Comparison of ENCODE assay signal across 20 cellular contexts in genomic region chr11:12241401-12241800, GRCh38.
DNase-seq lines count a peak whose midpoint lies in the region; ATAC-seq and TF ChIP-seq lines count a peak whose summit lies in the region.
"Had no signal": no experiment of that assay in that cellular context is flagged by ENCODE, and none has a peak within 500 bp of the region (broad histone marks: within the 10 kb centered on the region; RNA-seq: fewer than 3 reads in every experiment).

No MANE protein-coding gene starts in this region.

- no peaks in the 10 kb centered on the region for H3K36me3 ChIP-seq in body of pancreas (replicated peaks in 1 of 2; ENCODE audit: insufficient read depth in 1 of 2, low read depth in 2 of 2)
- H3K36me3 ChIP-seq: uterus had no signal

- H3K9me3 ChIP-seq in body of pancreas = no peaks in the 10 kb centered on the region
- H3K9me3 ChIP-seq: adrenal gland, esophagus squamous epithelium, left ventricle myocardium inferior, mucosa of descending colon, uterus had no signal

- TF ChIP-seq POLR2A in body of pancreas (IDR thresholded peaks at IDR 0.05) = no peak

- no peaks in the 10 kb centered on the region for H3K27me3 ChIP-seq in body of pancreas
- H3K27me3 ChIP-seq: adrenal gland, esophagus squamous epithelium, uterus had no signal

- no peak overlapping the region for H3K4me3 Mint-ChIP-seq in T-helper 2 cell treated with Interferon-gamma antibody and Interleukin-4, amounts not matched to agents 5 μg/mL and 100 μg/mL, for 36 hours
- H3K4me3 Mint-ChIP-seq in stimulated activated effector memory CD8-positive, alpha-beta T cell treated with anti-CD3 and anti-CD28 coated beads, Interleukin-12 subunit alpha, Interleukin-12 subunit beta, amount 100 ng/mL, for 72 hours = no peak overlapping the region
- H3K4me3 Mint-ChIP-seq in CD14-positive monocyte = no peak overlapping the region
- H3K4me3 Mint-ChIP-seq: activated CD4-positive, alpha-beta memory T cell treated with anti-CD3 and anti-CD28 coated beads, Interleukin-2, amount 10 ng/mL, durations not matched to agents 7 days and 5 days had no signal

- TF ChIP-seq CTCF in body of pancreas (IDR thresholded peaks at IDR 0.05) (no peak), CD14-positive monocyte (IDR thresholded peaks at IDR 0.05) (no peak)

- no peak overlapping the region for H3K4me3 ChIP-seq in body of pancreas
- H3K4me3 ChIP-seq: adrenal gland, esophagus squamous epithelium, left ventricle myocardium inferior, mucosa of descending colon, uterus had no signal

- WGBS in body of pancreas, 2 donors = 29 to 50% methylated on average over 7 of the region's 7 CpGs

- no peak for DNase-seq in T-helper 2 cell treated with Interferon-gamma antibody and Interleukin-4, amounts not matched to agents 5 μg/mL and 100 μg/mL, for 36 hours (ENCODE audit: low spot score)
- no peak for DNase-seq in T-helper 2 cell
- peak; percentile 63 for DNase-seq in NCI-H2029 (lab: John Stamatoyannopoulos, UW)
- DNase-seq in body of pancreas = peak; percentile 62 to 81 (median 74)
- DNase-seq in stimulated activated effector memory CD8-positive, alpha-beta T cell treated with anti-CD3 and anti-CD28 coated beads, Interleukin-12 subunit alpha, Interleukin-12 subunit beta, amount 100 ng/mL, for 72 hours (ENCODE audit: low spot score in 2 of 2) = no peak
- DNase-seq in CD14-positive monocyte (ENCODE audit: low spot score) = no peak
- no peak for DNase-seq in Ammon's horn (ENCODE audit: low spot score)
- DNase-seq in GM03348 (ENCODE audit: low spot score) = no peak
- DNase-seq: activated CD4-positive, alpha-beta memory T cell treated with anti-CD3 and anti-CD28 coated beads, Interleukin-2, amount 10 ng/mL, durations not matched to agents 7 days and 5 days; adrenal gland; caudate nucleus; effector CD4-positive, alpha-beta T cell; esophagus squamous epithelium; HCEC 1CT; left ventricle myocardium inferior; mucosa of descending colon; stimulated activated CD4-positive, alpha-beta T cell treated with anti-CD3 and anti-CD28 coated beads, Interleukin-15, amount 100 ng/mL, for 24 hours; uterus had no signal

- peaks cover 29% of the 10 kb centered on the region for H3K36me3 Mint-ChIP-seq in T-helper 2 cell treated with Interferon-gamma antibody and Interleukin-4, amounts not matched to agents 5 μg/mL and 100 μg/mL, for 36 hours (ENCODE audit: low read depth)
- H3K36me3 Mint-ChIP-seq in stimulated activated effector memory CD8-positive, alpha-beta T cell treated with anti-CD3 and anti-CD28 coated beads, Interleukin-12 subunit alpha, Interleukin-12 subunit beta, amount 100 ng/mL, for 72 hours = peaks cover 96% of the 10 kb centered on the region
- H3K36me3 Mint-ChIP-seq in CD14-positive monocyte = peaks cover 93 to 98% of the 10 kb centered on the region in 2 donors

- peaks cover 77% of the 10 kb centered on the region for H3K4me1 ChIP-seq in body of pancreas
- H3K4me1 ChIP-seq: adrenal gland, uterus had no signal

- peak; percentile 39 for ATAC-seq in body of pancreas
- ATAC-seq in stimulated activated effector memory CD8-positive, alpha-beta T cell treated with anti-CD3 and anti-CD28 coated beads, Interleukin-12 subunit alpha, Interleukin-12 subunit beta, amount 100 ng/mL, for 72 hours = no peak

- peaks cover 29% of the 10 kb centered on the region for H3K4me1 Mint-ChIP-seq in T-helper 2 cell treated with Interferon-gamma antibody and Interleukin-4, amounts not matched to agents 5 μg/mL and 100 μg/mL, for 36 hours (ENCODE audit: low read depth)
- H3K4me1 Mint-ChIP-seq in stimulated activated effector memory CD8-positive, alpha-beta T cell treated with anti-CD3 and anti-CD28 coated beads, Interleukin-12 subunit alpha, Interleukin-12 subunit beta, amount 100 ng/mL, for 72 hours = peaks cover 45% of the 10 kb centered on the region
- peaks cover 12% of the 10 kb centered on the region for H3K4me1 Mint-ChIP-seq in CD14-positive monocyte

- H3K9me3 Mint-ChIP-seq in T-helper 2 cell treated with Interferon-gamma antibody and Interleukin-4, amounts not matched to agents 5 μg/mL and 100 μg/mL, for 36 hours = no peaks in the 10 kb centered on the region
- H3K9me3 Mint-ChIP-seq in stimulated activated effector memory CD8-positive, alpha-beta T cell treated with anti-CD3 and anti-CD28 coated beads, Interleukin-12 subunit alpha, Interleukin-12 subunit beta, amount 100 ng/mL, for 72 hours = no peaks in the 10 kb centered on the region
- H3K9me3 Mint-ChIP-seq in CD14-positive monocyte = no peaks in the 10 kb centered on the region
- H3K9me3 Mint-ChIP-seq: activated CD4-positive, alpha-beta memory T cell treated with anti-CD3 and anti-CD28 coated beads, Interleukin-2, amount 10 ng/mL, durations not matched to agents 7 days and 5 days had no signal

- intact Hi-C loops in body of pancreas (cut with DNase I) (no loop called here), CD14-positive monocyte (cut with micrococcal nuclease) (no loop called here)

- no peaks in the 10 kb centered on the region for H3K27me3 Mint-ChIP-seq in T-helper 2 cell treated with Interferon-gamma antibody and Interleukin-4, amounts not matched to agents 5 μg/mL and 100 μg/mL, for 36 hours (ENCODE audit: low read depth)
- peaks cover 2 to 4% (median 3%) of the 10 kb centered on the region in 3 donors for H3K27me3 Mint-ChIP-seq in CD14-positive monocyte (ENCODE audit: low read depth in 3 of 3)
- H3K27me3 Mint-ChIP-seq: activated CD4-positive, alpha-beta memory T cell treated with anti-CD3 and anti-CD28 coated beads, Interleukin-2, amount 10 ng/mL, durations not matched to agents 7 days and 5 days had no signal

- H3K27ac ChIP-seq in body of pancreas = peak overlapping the region; percentile 78 to 97 (median 86)
- H3K27ac ChIP-seq: adrenal gland, HL-60, left ventricle myocardium inferior, uterus, VCaP had no signal

- H3K27ac Mint-ChIP-seq in T-helper 2 cell treated with Interferon-gamma antibody and Interleukin-4, amounts not matched to agents 5 μg/mL and 100 μg/mL, for 36 hours = peak overlapping the region; percentile 47
- H3K27ac Mint-ChIP-seq in stimulated activated effector memory CD8-positive, alpha-beta T cell treated with anti-CD3 and anti-CD28 coated beads, Interleukin-12 subunit alpha, Interleukin-12 subunit beta, amount 100 ng/mL, for 72 hours = peak overlapping the region; percentile 44
- H3K27ac Mint-ChIP-seq in CD14-positive monocyte = no peak overlapping the region

Comparison
In these comparisons a context has a peak if more than half of its experiments do, and no peak if none do; other contexts are left out.
1. DNase-seq: peak in NCI-H2029 (single experiment) and body of pancreas (4 of 4); none in T-helper 2 cell treated with Interferon-gamma antibody and Interleukin-4, amounts not matched to agents 5 μg/mL and 100 μg/mL, for 36 hours (single experiment), T-helper 2 cell (0 of 5), stimulated activated effector memory CD8-positive, alpha-beta T cell treated with anti-CD3 and anti-CD28 coated beads, Interleukin-12 subunit alpha, Interleukin-12 subunit beta, amount 100 ng/mL, for 72 hours (0 of 2), CD14-positive monocyte (single experiment), Ammon's horn (single experiment) and GM03348 (single experiment).
2. H3K27ac Mint-ChIP-seq: peak in T-helper 2 cell treated with Interferon-gamma antibody and Interleukin-4, amounts not matched to agents 5 μg/mL and 100 μg/mL, for 36 hours (single experiment) and stimulated activated effector memory CD8-positive, alpha-beta T cell treated with anti-CD3 and anti-CD28 coated beads, Interleukin-12 subunit alpha, Interleukin-12 subunit beta, amount 100 ng/mL, for 72 hours (single experiment); none in CD14-positive monocyte (0 of 7).